ENCODE assay signal across 11 cellular contexts in the genomic region with DNA sequence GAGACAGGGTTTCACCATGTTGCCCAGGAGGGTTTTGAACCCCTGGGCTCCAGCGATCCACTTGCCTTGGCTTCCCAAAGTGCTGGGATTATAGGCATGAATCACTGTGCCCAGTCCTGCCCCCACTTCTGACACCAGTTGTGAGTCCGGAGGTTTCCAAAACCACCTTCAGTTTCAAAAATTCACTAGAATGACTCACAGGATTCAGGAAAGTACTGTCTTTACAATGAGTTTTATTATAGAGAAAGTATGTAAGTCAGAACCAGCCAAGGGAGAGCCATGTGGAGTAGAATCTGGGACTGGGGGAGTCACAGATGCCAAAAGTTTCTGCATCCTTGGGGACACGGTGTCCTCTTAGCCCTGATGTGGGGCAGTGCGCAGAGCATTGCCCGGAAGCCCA. TPM values are rescaled to one million over a fixed set of nuclear protein-coding genes. Genes with fewer than 3 reads are reported as not detected.
DNase-seq lines count a peak whose midpoint lies in the region; ATAC-seq and TF ChIP-seq lines count a peak whose summit lies in the region.
"Had no signal": no experiment of that assay in that cellular context is flagged by ENCODE, and none has a peak within 500 bp of the region (broad histone marks: within the 10 kb centered on the region; RNA-seq: fewer than 3 reads in every experiment).

No MANE protein-coding gene starts in this region.

- no peak overlapping the region for H2BK120ac ChIP-seq in mesenchymal stem cell (ENCODE audit: low read depth, low read length)

- POLR2A ChIA-PET in HCT116 (lab: Charles Lee), result no interaction called here

- H3K79me1 ChIP-seq in mesenchymal stem cell (replicated peaks; ENCODE audit: low read length, poor library complexity, severe bottlenecking), result peaks cover 19% of the 10 kb centered on the region

- 74% methylated on average over 5 of the region's 5 CpGs for WGBS in mesenchymal stem cell

- no TSS peak for BruUV-seq in HCT116 (replicated peaks; lab: Mats Ljungman, UMichigan)

- TF ChIP-seq POLR2A in HCT116 (IDR thresholded peaks at IDR 0.05; ENCODE audit: borderline replicate concordance, extremely low read depth, insufficient read depth, insufficient read length), result no peak

- H3K9ac ChIP-seq in HCT116 (ENCODE audit: low read length) (no peak overlapping the region), mesenchymal stem cell (ENCODE audit: low read length) (peak overlapping the region; percentile 61)

- no peak overlapping the region for H4K8ac ChIP-seq in mesenchymal stem cell (ENCODE audit: low read length)

- TF ChIP-seq CTCF in HCT116 (IDR thresholded peaks at IDR 0.05 in 2 of 3, conservative IDR thresholded peaks at IDR 0.05 in 1 of 3; ENCODE audit: borderline replicate concordance in 1 of 3, insufficient read depth in 1 of 3, low read depth in 2 of 3, low read length in 2 of 3) (no peak), astrocyte of the cerebellum (IDR thresholded peaks at IDR 0.05; ENCODE audit: low read depth, low read length, missing control alignments) (no peak)

- H3K23ac ChIP-seq in mesenchymal stem cell (ENCODE audit: low read length in 2 of 2), result no peak overlapping the region

- H2BK5ac ChIP-seq in mesenchymal stem cell (ENCODE audit: low read depth, low read length, poor library complexity, severe bottlenecking), result no peak overlapping the region

- no peak overlapping the region for H4K91ac ChIP-seq in mesenchymal stem cell (ENCODE audit: low read length)

- peaks cover 3% of the 10 kb centered on the region; the same call in 1 of the 2 replicates for H3K79me2 ChIP-seq in HCT116 (ENCODE audit: insufficient read depth, low read length)

- no peak overlapping the region for H3K4me3 ChIP-seq in HCT116 (replicated peaks in 1 of 2; ENCODE audit: low read depth in 1 of 2, low read length in 2 of 2)
- H3K4me3 ChIP-seq in astrocyte of the cerebellum (ENCODE audit: low read depth, low read length), result no peak overlapping the region
- peak overlapping the region in 1 of 2 experiments; percentile 38 for H3K4me3 ChIP-seq in mesenchymal stem cell (ENCODE audit: insufficient read depth in 1 of 2, low read depth in 1 of 2, low read length in 2 of 2)
- no peak overlapping the region for H3K4me3 ChIP-seq in H7 (ENCODE audit: insufficient read depth, low read depth, low read length)
- H3K4me3 ChIP-seq: K562 had no signal

- in situ Hi-C loops in astrocyte of the cerebellum (cut with HindIII; ENCODE audit: low sequenced_read_pairs), result no loop called here

- no peaks in the 10 kb centered on the region for H3K9me3 ChIP-seq in HCT116 (ENCODE audit: control insufficient read depth in 1 of 2, insufficient read depth in 1 of 2, low read depth in 1 of 2, low read length in 2 of 2)
- no peaks in the 10 kb centered on the region for H3K9me3 ChIP-seq in mesenchymal stem cell (ENCODE audit: control insufficient read depth, low read length)

- peak overlapping the region; percentile 34 for H3K4me2 ChIP-seq in HCT116 (ENCODE audit: low read length)
- H3K4me2 ChIP-seq in mesenchymal stem cell (ENCODE audit: low read length, poor library complexity, severe bottlenecking), result no peak overlapping the region

- RAD21 ChIA-PET in HCT116 (lab: Charles Lee; ENCODE audit: low non-redundant PET in 1 of 2, low total read pairs in 2 of 2, uncharacterized antibody in 2 of 2, unreplicated experiment in 2 of 2), result no interaction called here

- H3K9me2 ChIP-seq in HCT116 (ENCODE audit: insufficient read depth), result no peaks in the 10 kb centered on the region

- H3K27ac ChIP-seq in HCT116 (ENCODE audit: low read depth, low read length) (no peak overlapping the region), mesenchymal stem cell (ENCODE audit: low read length, poor library complexity, severe bottlenecking) (peak overlapping the region; percentile 83)

- CTCF ChIA-PET in HCT116 (lab: Charles Lee), result no interaction called here

- H3K14ac ChIP-seq in mesenchymal stem cell (ENCODE audit: low read length in 2 of 2), result no peak overlapping the region

- H2BK12ac ChIP-seq in mesenchymal stem cell (ENCODE audit: low read length in 2 of 2), result no peak overlapping the region

- H2BK15ac ChIP-seq in mesenchymal stem cell (ENCODE audit: low read depth, poor library complexity, severe bottlenecking), result no peak overlapping the region

- intact Hi-C loops in HCT116 (cut with micrococcal nuclease), result no loop called here

- H3K27me3 ChIP-seq in HCT116 (ENCODE audit: insufficient read depth, low read length), result no peaks in the 10 kb centered on the region
- no peaks in the 10 kb centered on the region for H3K27me3 ChIP-seq in mesenchymal stem cell (ENCODE audit: control insufficient read depth in 1 of 2, insufficient read depth in 1 of 2, low read length in 2 of 2)
- no peaks in the 10 kb centered on the region for H3K27me3 ChIP-seq in H7 (ENCODE audit: control insufficient read depth, insufficient read depth, low read length)

- H2AFZ ChIP-seq in HCT116 (ENCODE audit: low read depth, low read length, poor library complexity, severe bottlenecking) (no peak overlapping the region), mesenchymal stem cell (ENCODE audit: low read depth, low read length) (no peak overlapping the region)

- no peaks in the 10 kb centered on the region; the same call in 1 of the 2 replicates for H4K20me1 ChIP-seq in HCT116 (ENCODE audit: insufficient read depth)

- ATAC-seq in HCT116, result no peak
- ATAC-seq in HG02885 (IDR thresholded peaks at IDR 0.05; ENCODE audit: poor library complexity, unreplicated experiment), result no peak
- ATAC-seq: K562 had no signal

- peaks cover 36 to 56% of the 10 kb centered on the region in 2 experiments for H3K36me3 ChIP-seq in HCT116 (ENCODE audit: control insufficient read depth in 1 of 2, insufficient read depth in 2 of 2, low read length in 2 of 2)
- peaks cover 61% of the 10 kb centered on the region in 2 experiments for H3K36me3 ChIP-seq in mesenchymal stem cell (ENCODE audit: control insufficient read depth in 1 of 2, insufficient read depth in 2 of 2, low read depth in 1 of 2, low read length in 2 of 2)
- H3K36me3 ChIP-seq in H7 (replicated peaks; ENCODE audit: control insufficient read depth, insufficient read depth, low read length), result peaks cover 27% of the 10 kb centered on the region

- H3K18ac ChIP-seq in mesenchymal stem cell (ENCODE audit: low read depth in 1 of 2, low read length in 2 of 2), result no peak overlapping the region

- peak overlapping the region; percentile 51 for H2AK5ac ChIP-seq in mesenchymal stem cell (ENCODE audit: low read length, severe bottlenecking)

- TF ChIP-seq RAD21 in HCT116 (IDR thresholded peaks at IDR 0.05; ENCODE audit: low read depth), result no peak

- DNase-seq in AG08396 (ENCODE audit: low spot score), result peak; percentile 61
- DNase-seq in HCT116 (ENCODE audit: low read depth, low spot score), result no peak
- DNase-seq in astrocyte of the cerebellum (ENCODE audit: low read depth), result peak; percentile 65
- peak; percentile 84 for DNase-seq in mesenchymal stem cell
- DNase-seq in NCI-H2081 (lab: John Stamatoyannopoulos, UW), result no peak
- DNase-seq in H7, result no peak
- no peak for DNase-seq in hippocampal formation (lab: John Stamatoyannopoulos, UW)
- DNase-seq: anterior cingulate cortex, midbrain had no signal

- no peak overlapping the region for H3K4ac ChIP-seq in mesenchymal stem cell (ENCODE audit: low read depth in 1 of 2, low read length in 2 of 2)

- H3K4me1 ChIP-seq in HCT116 (ENCODE audit: control insufficient read depth in 1 of 2, insufficient read depth in 2 of 2, low read length in 2 of 2) (peaks cover 2 to 29% of the 10 kb centered on the region in 2 experiments; a peak in 2 of 4 replicates), mesenchymal stem cell (ENCODE audit: control insufficient read depth, insufficient read depth, low read depth, low read length) (peaks cover 35% of the 10 kb centered on the region)

TF ChIP-seq in HCT116, 20 proteins besides CTCF, POLR2A, EP300 and RAD21 (continues in another document):
- TF ChIP-seq JUND (IDR thresholded peaks at IDR 0.05), result no peak
- no peak for TF ChIP-seq SIN3A (IDR thresholded peaks at IDR 0.05; ENCODE audit: low read depth)
- TF ChIP-seq EZH2phosphoT487 (IDR thresholded peaks at IDR 0.05; ENCODE audit: borderline replicate concordance), result no peak
- TF ChIP-seq, protein P1, sequence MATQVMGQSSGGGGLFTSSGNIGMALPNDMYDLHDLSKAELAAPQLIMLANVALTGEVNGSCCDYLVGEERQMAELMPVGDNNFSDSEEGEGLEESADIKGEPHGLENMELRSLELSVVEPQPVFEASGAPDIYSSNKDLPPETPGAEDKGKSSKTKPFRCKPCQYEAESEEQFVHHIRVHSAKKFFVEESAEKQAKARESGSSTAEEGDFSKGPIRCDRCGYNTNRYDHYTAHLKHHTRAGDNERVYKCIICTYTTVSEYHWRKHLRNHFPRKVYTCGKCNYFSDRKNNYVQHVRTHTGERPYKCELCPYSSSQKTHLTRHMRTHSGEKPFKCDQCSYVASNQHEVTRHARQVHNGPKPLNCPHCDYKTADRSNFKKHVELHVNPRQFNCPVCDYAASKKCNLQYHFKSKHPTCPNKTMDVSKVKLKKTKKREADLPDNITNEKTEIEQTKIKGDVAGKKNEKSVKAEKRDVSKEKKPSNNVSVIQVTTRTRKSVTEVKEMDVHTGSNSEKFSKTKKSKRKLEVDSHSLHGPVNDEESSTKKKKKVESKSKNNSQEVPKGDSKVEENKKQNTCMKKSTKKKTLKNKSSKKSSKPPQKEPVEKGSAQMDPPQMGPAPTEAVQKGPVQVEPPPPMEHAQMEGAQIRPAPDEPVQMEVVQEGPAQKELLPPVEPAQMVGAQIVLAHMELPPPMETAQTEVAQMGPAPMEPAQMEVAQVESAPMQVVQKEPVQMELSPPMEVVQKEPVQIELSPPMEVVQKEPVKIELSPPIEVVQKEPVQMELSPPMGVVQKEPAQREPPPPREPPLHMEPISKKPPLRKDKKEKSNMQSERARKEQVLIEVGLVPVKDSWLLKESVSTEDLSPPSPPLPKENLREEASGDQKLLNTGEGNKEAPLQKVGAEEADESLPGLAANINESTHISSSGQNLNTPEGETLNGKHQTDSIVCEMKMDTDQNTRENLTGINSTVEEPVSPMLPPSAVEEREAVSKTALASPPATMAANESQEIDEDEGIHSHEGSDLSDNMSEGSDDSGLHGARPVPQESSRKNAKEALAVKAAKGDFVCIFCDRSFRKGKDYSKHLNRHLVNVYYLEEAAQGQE (IDR thresholded peaks at IDR 0.05; ENCODE audit: low read depth), result no peak
- no peak for TF ChIP-seq ZFX (IDR thresholded peaks at IDR 0.05)
- TF ChIP-seq POLR2AphosphoS5 (IDR thresholded peaks at IDR 0.05; ENCODE audit: low read depth, low read length), result no peak
- TF ChIP-seq ZNF274 (IDR thresholded peaks at IDR 0.05; ENCODE audit: low read depth, low read length), result no peak
- TF ChIP-seq TCF7L2 (IDR thresholded peaks at IDR 0.05; ENCODE audit: borderline replicate concordance, extremely low read depth, insufficient read depth, insufficient read length), result no peak
- TF ChIP-seq EGR1 (IDR thresholded peaks at IDR 0.05; ENCODE audit: low read depth), result no peak
- no peak for TF ChIP-seq YY1 (IDR thresholded peaks at IDR 0.05; ENCODE audit: extremely low read depth, insufficient replicate concordance, low read depth, low read length)

RNA-seq across cellular contexts. Expression of a gene that starts 55.1 kb away (rescaled TPM):
- total RNA-seq in HCT116 (2021; ENCODE audit: unreplicated experiment), result 15.6 TPM
- 10.1 TPM in 2 replicates for polyA plus RNA-seq in HCT116 (2012)
- 0.11 TPM for polyA plus RNA-seq in mesenchymal stem cell (2013, experiment 1 of 2)
- 0.05 TPM for polyA plus RNA-seq in mesenchymal stem cell (2013, experiment 2 of 2)
- total RNA-seq in H7 (2014; rRNA removed; shearing (Covaris generic)), result 0.17 TPM in 1 of 2 replicates, not detected in the other

Comparison
In these comparisons a context has a peak if more than half of its experiments do, and no peak if none do; other contexts are left out.
1. DNase-seq: peak in AG08396 (single experiment), astrocyte of the cerebellum (single experiment) and mesenchymal stem cell (single experiment); none in HCT116 (single experiment), NCI-H2081 (0 of 2), H7 (single experiment) and hippocampal formation (0 of 2).
2. RNA of a gene that starts 55.1 kb away (total RNA-seq): 15.6 TPM in HCT116 (single experiment); 0.17 TPM in H7; every median in the first group is over 10 times any median in the second.